8 cellular contexts compared by ENCODE assay signal in genomic region chr3:33372218-33373081, GRCh38.
A peak's percentile ranks its signal among the peaks of the same experiment; 100 is the strongest.
DNase-seq lines count a peak whose midpoint lies in the region; ATAC-seq and TF ChIP-seq lines count a peak whose summit lies in the region.

No MANE protein-coding gene starts in this region.

- H3K9me3 Mint-ChIP-seq in H9: peaks cover 7 to 8% of the 10 kb centered on the region in 2 experiments; a peak in 3 of 5 replicates

- no peaks in the 10 kb centered on the region for H3K27me3 Mint-ChIP-seq in H9 (ENCODE audit: low read depth)

- no peaks in the 10 kb centered on the region for H3K79me2 ChIP-seq in H9 (ENCODE audit: insufficient read depth, low read length)

- peak overlapping the region; percentile 56 for H3K4me3 ChIP-seq in stomach smooth muscle (ENCODE audit: low read length in 2 of 2)

- H3K4ac ChIP-seq in H9 (ENCODE audit: low read depth, low read length): no peak overlapping the region

- peaks cover 10 to 16% of the 10 kb centered on the region in 2 donors for H3K36me3 ChIP-seq in stomach smooth muscle (ENCODE audit: control insufficient read depth in 2 of 2, insufficient read depth in 2 of 2, low read length in 2 of 2)

- H4K91ac ChIP-seq in H9 (ENCODE audit: insufficient read length, low read depth, low read length): no peak overlapping the region

- H3K79me1 ChIP-seq in H9 (ENCODE audit: insufficient read depth, low read depth, low read length, poor library complexity, severe bottlenecking): no peaks in the 10 kb centered on the region

- peaks cover 9 to 11% of the 10 kb centered on the region in 2 experiments for H3K4me1 Mint-ChIP-seq in H9

- no peaks in the 10 kb centered on the region for H3K23me2 ChIP-seq in H9 (ENCODE audit: insufficient read length, low read depth, low read length, poor library complexity, severe bottlenecking)

- H3K27ac Mint-ChIP-seq in H9: no peak overlapping the region

- H3K4me3 Mint-ChIP-seq in H9: no peak overlapping the region

- H3K56ac ChIP-seq in H9 (ENCODE audit: insufficient read length, low read depth, low read length): no peak overlapping the region

- H2BK15ac ChIP-seq in H9 (ENCODE audit: low read depth, low read length): no peak overlapping the region

- no peak overlapping the region for H3K23ac ChIP-seq in H9 (ENCODE audit: insufficient read length, low read depth, low read length)

- H4K20me1 ChIP-seq in H9 (ENCODE audit: control insufficient read depth, insufficient read depth, insufficient read length): no peaks in the 10 kb centered on the region

- H3K14ac ChIP-seq in H9 (ENCODE audit: insufficient read depth, low read length): no peak overlapping the region

- H4K5ac ChIP-seq in H9 (ENCODE audit: insufficient read length, low read depth, low read length): no peak overlapping the region

- peak; percentile 77 for DNase-seq in EL
- no peak for DNase-seq in H9
- DNase-seq in NCI-H226: peak; percentile 28
- peak; percentile 7 to 30 for DNase-seq in activated CD4-positive, alpha-beta T cell treated with anti-CD3 and anti-CD28 coated beads, Interleukin-2, amount 50 U/mL, for 24 hours (ENCODE audit: low read depth in 1 of 2, low spot score in 1 of 2)
- DNase-seq in epithelial cell of prostate (ENCODE audit: low read depth, low spot score): no peak
- DNase-seq in myocyte (ENCODE audit: low read depth): peak; percentile 67

- no peak overlapping the region for H3K18ac ChIP-seq in H9 (ENCODE audit: insufficient read length, low read depth, low read length)

- H3K4me1 ChIP-seq in H9 (ENCODE audit: insufficient read depth, low read length) (no peaks in the 10 kb centered on the region), stomach smooth muscle (ENCODE audit: control insufficient read depth, insufficient read depth, low read length) (no peaks in the 10 kb centered on the region)

- peak; percentile 94 for TF ChIP-seq CTCF in H9 (conservative IDR thresholded peaks at IDR 0.05)

- H3K27ac ChIP-seq in H9 (ENCODE audit: insufficient read length, low read depth, low read length) (no peak overlapping the region), epithelial cell of prostate (peak overlapping the region; percentile 26), stomach smooth muscle (ENCODE audit: low read length) (no peak overlapping the region)

- H3T11ph ChIP-seq in H9 (ENCODE audit: low read length): no peak overlapping the region

- no peak overlapping the region for H2BK5ac ChIP-seq in H9 (ENCODE audit: insufficient read length, low read length)

- no peak overlapping the region for H4K8ac ChIP-seq in H9 (replicated peaks; ENCODE audit: insufficient read length, low read depth, low read length)

- H2AK5ac ChIP-seq in H9 (ENCODE audit: insufficient read length, low read length): no peak overlapping the region

- peaks cover 6 to 14% (median 10%) of the 10 kb centered on the region in 3 experiments for H3K36me3 Mint-ChIP-seq in H9 (ENCODE audit: insufficient read depth in 1 of 3, low read depth in 3 of 3)

- H3K9ac ChIP-seq in H9 (ENCODE audit: extremely low read depth, insufficient read length, low read length): no peak overlapping the region
- H3K9ac ChIP-seq in stomach smooth muscle (ENCODE audit: low read length in 2 of 2): no peak overlapping the region

- no peaks in the 10 kb centered on the region for H3K27me3 ChIP-seq in H9 (ENCODE audit: insufficient read depth, low read length)
- no peaks in the 10 kb centered on the region for H3K27me3 ChIP-seq in stomach smooth muscle (ENCODE audit: control insufficient read depth in 1 of 2, insufficient read depth in 2 of 2, low read length in 2 of 2)

- ATAC-seq in GM19397 (IDR thresholded peaks at IDR 0.05; ENCODE audit: unreplicated experiment): no peak

- no CpG with 5 or more reads among the region's 14 CpGs for WGBS in H9 (ENCODE audit: extremely low coverage, insufficient read length, low lambda C conversion rate)

- no peak overlapping the region for H2AFZ ChIP-seq in H9 (ENCODE audit: low read length)

- no peak overlapping the region for H2BK12ac ChIP-seq in H9 (ENCODE audit: insufficient read length, low read depth, low read length)

- no peak overlapping the region for H2BK120ac ChIP-seq in H9 (ENCODE audit: low read depth, low read length, poor library complexity, severe bottlenecking)

- no peak overlapping the region for H2BK20ac ChIP-seq in H9 (ENCODE audit: low read depth, low read length, poor library complexity, severe bottlenecking)

- no peak overlapping the region for H3K4me2 ChIP-seq in H9 (ENCODE audit: insufficient read depth, insufficient read length, low read length)

- H3K9me3 ChIP-seq in H9 (ENCODE audit: control insufficient read depth, low read depth, low read length): no peaks in the 10 kb centered on the region
- no peaks in the 10 kb centered on the region for H3K9me3 ChIP-seq in stomach smooth muscle (ENCODE audit: control insufficient read depth in 2 of 2, low read length in 2 of 2)

Comparison
In these comparisons a context has a peak if more than half of its experiments do, and no peak if none do; other contexts are left out.
1. DNase-seq: peak in EL (single experiment), NCI-H226 (single experiment), activated CD4-positive, alpha-beta T cell treated with anti-CD3 and anti-CD28 coated beads, Interleukin-2, amount 50 U/mL, for 24 hours (2 of 2) and myocyte (single experiment); none in H9 (single experiment) and epithelial cell of prostate (single experiment).